In the genomic region with DNA sequence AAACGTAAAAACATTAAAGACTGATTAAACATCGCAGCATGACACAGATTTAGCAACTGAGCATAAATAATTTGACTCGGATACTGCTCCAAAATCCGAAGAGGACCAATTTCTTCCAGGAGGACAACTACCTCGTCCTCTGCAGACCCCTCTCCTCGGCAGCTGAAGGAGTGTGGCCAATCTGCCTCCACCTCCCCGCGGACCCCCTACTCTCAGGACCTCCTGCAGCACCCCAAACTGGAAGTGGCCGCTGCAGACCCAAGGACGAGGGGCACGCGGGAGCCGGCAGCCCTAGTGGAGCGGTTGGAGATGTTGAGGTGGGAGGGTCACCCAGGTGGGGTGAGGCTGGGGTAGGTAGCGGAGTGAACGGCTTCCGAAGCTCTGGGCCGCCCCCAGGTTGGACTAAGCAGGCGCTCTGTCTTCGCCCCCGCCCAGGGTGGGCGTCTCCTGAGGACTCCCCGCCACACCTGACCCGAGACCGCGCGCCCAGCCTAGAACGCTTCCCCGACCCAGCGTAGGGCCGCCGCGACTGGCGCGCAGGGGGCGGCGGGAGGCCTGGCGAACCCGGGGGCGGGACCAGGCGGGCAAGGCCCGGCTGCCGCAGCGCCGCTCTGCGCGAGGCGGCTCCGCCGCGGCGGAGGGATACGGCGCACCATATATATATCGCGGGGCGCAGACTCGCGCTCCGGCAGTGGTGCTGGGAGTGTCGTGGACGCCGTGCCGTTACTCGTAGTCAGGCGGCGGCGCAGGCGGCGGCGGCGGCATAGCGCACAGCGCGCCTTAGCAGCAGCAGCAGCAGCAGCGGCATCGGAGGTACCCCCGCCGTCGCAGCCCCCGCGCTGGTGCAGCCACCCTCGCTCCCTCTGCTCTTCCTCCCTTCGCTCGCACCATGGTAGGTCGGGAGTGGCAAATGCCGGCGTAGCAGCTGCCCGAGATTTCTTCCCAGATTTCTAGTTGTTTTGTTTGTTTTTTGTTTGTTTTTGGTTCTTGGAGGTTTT, we compare ENCODE assay signal across 7 cellular contexts. TPM values are rescaled to one million over a fixed set of nuclear protein-coding genes. Genes with fewer than 3 reads are reported as not detected.
DNase-seq lines count a peak whose midpoint lies in the region; ATAC-seq and TF ChIP-seq lines count a peak whose summit lies in the region.

A gene (plus strand): TSS at position 688 of the 998 bp plus-strand sequence. CDS start 202 bp downstream, at position 890.

- no peaks in the 10 kb centered on the region for H3K36me3 ChIP-seq in hepatocyte (replicated peaks; ENCODE audit: insufficient read depth, low read depth)

- in situ Hi-C loops in astrocyte of the cerebellum (cut with HindIII; ENCODE audit: low sequenced_read_pairs), result no loop called here

- peak within 1 kb of the TSS; percentile 93 for H3K4me3 ChIP-seq in astrocyte of the cerebellum (ENCODE audit: low read depth, low read length)
- peak within 1 kb of the TSS; percentile 85 for H3K4me3 ChIP-seq in hepatocyte
- peak within 1 kb of the TSS; percentile 98 for H3K4me3 ChIP-seq in retinal pigment epithelial cell (ENCODE audit: low read length)

- no peaks in the 10 kb centered on the region for H3K9me3 ChIP-seq in hepatocyte (ENCODE audit: low read depth)

- peaks cover 45% of the 10 kb centered on the region for H3K79me2 ChIP-seq in hepatocyte

- peak within 1 kb of the TSS; percentile 76 for H3K27ac ChIP-seq in hepatocyte

- peaks cover 9% of the 10 kb centered on the region for H3K4me1 ChIP-seq in hepatocyte (ENCODE audit: insufficient read depth)

- TF ChIP-seq CTCF in astrocyte of the cerebellum (IDR thresholded peaks at IDR 0.05; ENCODE audit: low read depth, low read length, missing control alignments) (no peak), hepatocyte (IDR thresholded peaks at IDR 0.05; ENCODE audit: poor library complexity) (no peak), retinal pigment epithelial cell (conservative IDR thresholded peaks at IDR 0.05; ENCODE audit: low read depth, low read length) (no peak)

- H4K20me1 ChIP-seq in hepatocyte (ENCODE audit: insufficient read depth, poor library complexity, severe bottlenecking), result peaks cover 43% of the 10 kb centered on the region

- H3K4me2 ChIP-seq in hepatocyte, result peak within 1 kb of the TSS; percentile 95

- peak; percentile 38 for ATAC-seq in GM18499 (IDR thresholded peaks at IDR 0.05; ENCODE audit: insufficient read depth, unreplicated experiment)
- ATAC-seq in HG02870 (IDR thresholded peaks at IDR 0.05; ENCODE audit: unreplicated experiment), result peak; percentile 63

- DNase-seq in NCI-H1694 (lab: John Stamatoyannopoulos, UW) (peak; percentile 79), T-helper 9 cell (peak; percentile 99), astrocyte of the cerebellum (ENCODE audit: low read depth) (peak; percentile 83), hepatocyte (ENCODE audit: low spot score) (peak; percentile 96), retinal pigment epithelial cell (ENCODE audit: low read depth) (peak; percentile 84)

- peak within 1 kb of the TSS; percentile 97 for H2AFZ ChIP-seq in hepatocyte

- no peaks in the 10 kb centered on the region for H3K27me3 ChIP-seq in hepatocyte

- H3K9me2 ChIP-seq in hepatocyte (replicated peaks; ENCODE audit: insufficient read depth), result no peaks in the 10 kb centered on the region

- WGBS in hepatocyte (ENCODE audit: low lambda C conversion rate, missing lambda C conversion rate), result 2% methylated on average over 63 of the region's 89 CpGs

RNA-seq across cellular contexts. Expression of the gene that starts here (rescaled TPM):
- total RNA-seq in hepatocyte, result 341 and 405 TPM in 2 replicates
- polyA plus RNA-seq in hepatocyte, result 859 and 862 TPM in 2 replicates

Comparison
In these comparisons a context has a peak if more than half of its experiments do, and no peak if none do; other contexts are left out.
1. Peak in every context shown above with its lines: DNase-seq, ATAC-seq, H3K4me3 ChIP-seq and H3K27ac ChIP-seq.